In the genomic region with DNA sequence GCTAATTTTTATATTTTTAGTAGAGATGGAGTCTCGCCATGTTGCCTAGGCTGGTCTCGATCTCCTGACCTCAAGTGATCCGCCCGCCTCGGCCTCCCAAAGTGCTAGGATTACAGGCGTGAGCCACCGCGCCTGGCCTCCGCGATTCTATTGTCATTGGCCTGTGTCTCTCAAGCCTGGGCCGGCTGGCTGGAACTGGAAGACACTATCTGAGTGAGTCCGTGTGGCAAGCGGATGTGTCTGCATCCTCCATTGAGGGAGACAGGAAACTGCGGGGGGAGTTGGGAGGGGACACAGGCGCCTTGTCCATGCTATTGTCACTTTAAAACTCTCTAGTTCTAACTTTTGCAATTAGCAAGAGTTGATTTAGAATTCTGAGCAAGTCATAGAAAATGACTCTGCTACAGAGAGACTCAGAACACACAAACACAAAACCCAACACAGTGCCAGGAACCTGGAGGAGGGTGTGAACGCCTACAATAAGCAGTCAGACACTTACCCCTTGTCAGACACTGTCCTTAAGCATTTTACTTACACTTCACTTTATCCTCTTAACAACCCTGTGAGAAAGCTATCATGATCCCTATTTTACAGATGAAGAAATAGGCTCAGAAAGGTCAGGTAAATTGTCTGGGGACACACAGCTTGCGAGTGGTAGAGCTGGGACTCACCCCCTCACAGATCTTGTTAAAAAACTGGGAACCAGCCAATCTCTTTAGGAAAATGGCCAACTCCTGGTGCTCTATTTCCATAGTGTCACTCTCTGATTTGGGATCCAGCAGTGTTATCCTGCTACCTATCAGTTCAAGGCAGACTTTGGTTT, we compare ENCODE assay signal across 9 cellular contexts. TPM values are rescaled to one million over a fixed set of nuclear protein-coding genes. Genes with fewer than 3 reads are reported as not detected.
DNase-seq lines count a peak whose midpoint lies in the region; TF ChIP-seq lines count a peak whose summit lies in the region.
"Had no signal": no experiment of that assay in that cellular context is flagged by ENCODE, and none has a peak within 500 bp of the region (broad histone marks: within the 10 kb centered on the region; RNA-seq: fewer than 3 reads in every experiment).

No MANE protein-coding gene starts in this region.

- H3K4me3 Mint-ChIP-seq in neural crest cell = no peak overlapping the region

- no peaks in the 10 kb centered on the region for H3K9me3 Mint-ChIP-seq in neural crest cell

- H3K27me3 Mint-ChIP-seq in neural crest cell (ENCODE audit: low read depth) = no peaks in the 10 kb centered on the region

- H3K36me3 Mint-ChIP-seq in neural crest cell (ENCODE audit: low read depth) = peaks cover 39% of the 10 kb centered on the region

- TF ChIP-seq CTCF in neural crest cell (conservative IDR thresholded peaks at IDR 0.05) = no peak

- peak; percentile 8 for DNase-seq in stimulated activated CD4-positive, alpha-beta T cell treated with anti-CD3 and anti-CD28 coated beads, Interleukin-12 subunit alpha, Interleukin-12 subunit beta, amount 100 ng/mL, for 4 hours
- no peak for DNase-seq in stimulated activated CD4-positive, alpha-beta T cell treated with anti-CD3 and anti-CD28 coated beads, Interleukin-4, amount 100 ng/mL, for 1 hour
- DNase-seq in dermis blood vessel endothelial cell (peak; percentile 95), neural crest cell (ENCODE audit: low read depth, low spot score) (no peak), AG08396 (ENCODE audit: low spot score) (no peak), NOMO-1 (lab: John Stamatoyannopoulos, UW; ENCODE audit: unreplicated experiment in 2 of 2) (no peak), NCI-H774 (lab: John Stamatoyannopoulos, UW) (no peak), NCI-H1436 (lab: John Stamatoyannopoulos, UW) (no peak)
- DNase-seq: NCI-H2029 treated with DMSO at 0.1 percent for 48 hours had no signal

- peak overlapping the region; percentile 27 for H3K27ac Mint-ChIP-seq in neural crest cell (ENCODE audit: unreplicated experiment)

- peaks cover 9% of the 10 kb centered on the region for H3K4me1 Mint-ChIP-seq in neural crest cell

RNA-seq across cellular contexts. Expression of a gene that starts 38.7 kb away (rescaled TPM):
- total RNA-seq in dermis blood vessel endothelial cell = 68.2 and 119 TPM in 2 replicates
- 355 and 367 TPM in 2 replicates for total RNA-seq in neural crest cell

Comparison
In these comparisons a context has a peak if more than half of its experiments do, and no peak if none do; other contexts are left out.
1. DNase-seq: peak in stimulated activated CD4-positive, alpha-beta T cell treated with anti-CD3 and anti-CD28 coated beads, Interleukin-12 subunit alpha, Interleukin-12 subunit beta, amount 100 ng/mL, for 4 hours (single experiment) and dermis blood vessel endothelial cell (single experiment); none in stimulated activated CD4-positive, alpha-beta T cell treated with anti-CD3 and anti-CD28 coated beads, Interleukin-4, amount 100 ng/mL, for 1 hour (single experiment), neural crest cell (single experiment), AG08396 (single experiment), NOMO-1 (0 of 2), NCI-H774 (single experiment) and NCI-H1436 (single experiment).